ENCODE assay signal across 9 cellular contexts in genomic region chr3:46098319-46098761, GRCh38.
A peak's percentile ranks its signal among the peaks of the same experiment; 100 is the strongest.
DNase-seq lines count a peak whose midpoint lies in the region; ATAC-seq and TF ChIP-seq lines count a peak whose summit lies in the region.
"Had no signal": no experiment of that assay in that cellular context is flagged by ENCODE, and none has a peak within 500 bp of the region (broad histone marks: within the 10 kb centered on the region; RNA-seq: fewer than 3 reads in every experiment).

No MANE protein-coding gene starts in this region.

- H3K79me2 ChIP-seq in H9 (ENCODE audit: insufficient read depth, low read length), result no peaks in the 10 kb centered on the region

- H2BK120ac ChIP-seq in H9 (ENCODE audit: low read depth, low read length, poor library complexity, severe bottlenecking), result no peak overlapping the region

- H3K9me3 Mint-ChIP-seq in H9, result peaks cover 0 to 4% of the 10 kb centered on the region in 2 experiments; a peak in 2 of 5 replicates

- intact Hi-C loops in gastrocnemius medialis (cut with DNase I; ENCODE audit: low total_unique reads), result no loop called here

- no peaks in the 10 kb centered on the region for H3K4me1 ChIP-seq in gastrocnemius medialis
- H3K4me1 ChIP-seq in H9 (ENCODE audit: insufficient read depth, low read length), result no peaks in the 10 kb centered on the region

- H4K8ac ChIP-seq in H9 (replicated peaks; ENCODE audit: insufficient read length, low read depth, low read length), result no peak overlapping the region

- no peak overlapping the region for H4K5ac ChIP-seq in H9 (ENCODE audit: insufficient read length, low read depth, low read length)

- no peaks in the 10 kb centered on the region for H4K20me1 ChIP-seq in H9 (ENCODE audit: control insufficient read depth, insufficient read depth, insufficient read length)

- no peak overlapping the region for H3T11ph ChIP-seq in H9 (ENCODE audit: low read length)

- H2BK5ac ChIP-seq in H9 (ENCODE audit: insufficient read length, low read length), result no peak overlapping the region

- no peak overlapping the region for H3K56ac ChIP-seq in H9 (ENCODE audit: insufficient read length, low read depth, low read length)

- H2BK20ac ChIP-seq in H9 (ENCODE audit: low read depth, low read length, poor library complexity, severe bottlenecking), result no peak overlapping the region

- H3K4me3 ChIP-seq in choroid plexus epithelial cell (ENCODE audit: low read depth, low read length) (no peak overlapping the region), gastrocnemius medialis (no peak overlapping the region)

- no peaks in the 10 kb centered on the region for H3K36me3 Mint-ChIP-seq in H9 (ENCODE audit: insufficient read depth in 1 of 3, low read depth in 3 of 3)

- H3K36me3 ChIP-seq in gastrocnemius medialis, result no peaks in the 10 kb centered on the region

- no peaks in the 10 kb centered on the region for H3K23me2 ChIP-seq in H9 (ENCODE audit: insufficient read length, low read depth, low read length, poor library complexity, severe bottlenecking)

- H2AFZ ChIP-seq in H9 (ENCODE audit: low read length), result no peak overlapping the region

- H3K79me1 ChIP-seq in H9 (ENCODE audit: insufficient read depth, low read depth, low read length, poor library complexity, severe bottlenecking), result no peaks in the 10 kb centered on the region

- no peak overlapping the region for H3K4me3 Mint-ChIP-seq in H9

- no peak overlapping the region for H3K4ac ChIP-seq in H9 (ENCODE audit: low read depth, low read length)

- TF ChIP-seq POLR2A in gastrocnemius medialis (IDR thresholded peaks at IDR 0.05), result no peak

- no peak overlapping the region for H3K4me2 ChIP-seq in H9 (ENCODE audit: insufficient read depth, insufficient read length, low read length)

- H2BK12ac ChIP-seq in H9 (ENCODE audit: insufficient read length, low read depth, low read length), result no peak overlapping the region

- H3K14ac ChIP-seq in H9 (ENCODE audit: insufficient read depth, low read length), result no peak overlapping the region

- H3K27me3 Mint-ChIP-seq in H9 (ENCODE audit: low read depth), result peaks cover 3% of the 10 kb centered on the region; the same call in 1 of the 2 replicates

- TF ChIP-seq CTCF in choroid plexus epithelial cell (conservative IDR thresholded peaks at IDR 0.05; ENCODE audit: low read depth, low read length) (no peak), gastrocnemius medialis (IDR thresholded peaks at IDR 0.05 in 4 of 5, conservative IDR thresholded peaks at IDR 0.05 in 1 of 5) (no peak), H9 (conservative IDR thresholded peaks at IDR 0.05) (no peak)

- H3K9me3 ChIP-seq in gastrocnemius medialis (no peaks in the 10 kb centered on the region), H9 (ENCODE audit: control insufficient read depth, low read depth, low read length) (no peaks in the 10 kb centered on the region)

- peak; percentile 96 for DNase-seq in SIG-M5 treated with dmso at 0.1 percent for 504 hours (lab: John Stamatoyannopoulos, UW; ENCODE audit: unreplicated experiment)
- DNase-seq in choroid plexus epithelial cell (ENCODE audit: low read depth), result peak; percentile 91
- peak; percentile 24 to 45 for DNase-seq in gastrocnemius medialis
- no peak for DNase-seq in NCI-H2081 (lab: John Stamatoyannopoulos, UW)
- DNase-seq in H9, result no peak
- DNase-seq in NCI-H1105 (lab: John Stamatoyannopoulos, UW), result no peak

- H3K4me1 Mint-ChIP-seq in H9, result no peaks in the 10 kb centered on the region

- H3K23ac ChIP-seq in H9 (ENCODE audit: insufficient read length, low read depth, low read length), result no peak overlapping the region

- H3K27me3 ChIP-seq in gastrocnemius medialis (no peaks in the 10 kb centered on the region), H9 (ENCODE audit: insufficient read depth, low read length) (no peaks in the 10 kb centered on the region)

- H3K18ac ChIP-seq in H9 (ENCODE audit: insufficient read length, low read depth, low read length), result no peak overlapping the region

- no CpG with 5 or more reads among the region's 2 CpGs for WGBS in H9 (ENCODE audit: extremely low coverage, insufficient read length, low lambda C conversion rate)

- no peak overlapping the region for H2AK5ac ChIP-seq in H9 (ENCODE audit: insufficient read length, low read length)

- H4K91ac ChIP-seq in H9 (ENCODE audit: insufficient read length, low read depth, low read length), result no peak overlapping the region

- ATAC-seq in GM18498 (IDR thresholded peaks at IDR 0.05; ENCODE audit: unreplicated experiment) (peak; percentile 48), HG02852 (IDR thresholded peaks at IDR 0.05; ENCODE audit: unreplicated experiment) (peak; percentile 47), gastrocnemius medialis (peak; percentile 36 to 67)
- ATAC-seq: Panc1 had no signal

- in situ Hi-C loops in gastrocnemius medialis (cut with MboI; ENCODE audit: low sequenced_read_pairs in 4 of 4), result loop anchor here in 2 of 4 donors (25.0 kb wide), 2 partner anchors 264 to 336 kb away; partner anchors contain the start of genes CCR2 (in 1 of the 2) and CCR5 (in 1 of the 2)

- peak overlapping the region; percentile 60 to 70 (median 66) for H3K27ac ChIP-seq in gastrocnemius medialis
- no peak overlapping the region for H3K27ac ChIP-seq in H9 (ENCODE audit: insufficient read length, low read depth, low read length)

- no peak overlapping the region for H2BK15ac ChIP-seq in H9 (ENCODE audit: low read depth, low read length)

- H3K27ac Mint-ChIP-seq in H9, result no peak overlapping the region

- H3K9ac ChIP-seq in H9 (ENCODE audit: extremely low read depth, insufficient read length, low read length), result no peak overlapping the region

Comparison
In these comparisons a context has a peak if more than half of its experiments do, and no peak if none do; other contexts are left out.
1. DNase-seq: peak in SIG-M5 treated with dmso at 0.1 percent for 504 hours (single experiment), choroid plexus epithelial cell (single experiment) and gastrocnemius medialis (2 of 2); none in NCI-H2081 (0 of 2), H9 (single experiment) and NCI-H1105 (single experiment).
2. Peak in every context shown above with its lines, with median percentiles within 50 percentile points of each other: ATAC-seq.